Comparison of ENCODE assay signal across 1 cellular context in genomic region chr1:228267962-228268890, GRCh38.
TF ChIP-seq lines count a peak whose summit lies in the region.

No MANE protein-coding gene starts in this region.

TF ChIP-seq in HEK293T, 16 proteins besides CTCF, POLR2A, EP300 and RAD21 (continued from another document):
- no peak for TF ChIP-seq LEF1 (IDR thresholded peaks at IDR 0.05; ENCODE audit: borderline replicate concordance)
- no peak for TF ChIP-seq L3MBTL2 (conservative IDR thresholded peaks at IDR 0.05)
- TF ChIP-seq ELF4 (IDR thresholded peaks at IDR 0.05): no peak
- TF ChIP-seq FOXM1 (IDR thresholded peaks at IDR 0.05; ENCODE audit: borderline replicate concordance): no peak
- no peak for TF ChIP-seq SUZ12 (IDR thresholded peaks at IDR 0.05)
